ENCODE assay signal across 7 cellular contexts in the genomic region with DNA sequence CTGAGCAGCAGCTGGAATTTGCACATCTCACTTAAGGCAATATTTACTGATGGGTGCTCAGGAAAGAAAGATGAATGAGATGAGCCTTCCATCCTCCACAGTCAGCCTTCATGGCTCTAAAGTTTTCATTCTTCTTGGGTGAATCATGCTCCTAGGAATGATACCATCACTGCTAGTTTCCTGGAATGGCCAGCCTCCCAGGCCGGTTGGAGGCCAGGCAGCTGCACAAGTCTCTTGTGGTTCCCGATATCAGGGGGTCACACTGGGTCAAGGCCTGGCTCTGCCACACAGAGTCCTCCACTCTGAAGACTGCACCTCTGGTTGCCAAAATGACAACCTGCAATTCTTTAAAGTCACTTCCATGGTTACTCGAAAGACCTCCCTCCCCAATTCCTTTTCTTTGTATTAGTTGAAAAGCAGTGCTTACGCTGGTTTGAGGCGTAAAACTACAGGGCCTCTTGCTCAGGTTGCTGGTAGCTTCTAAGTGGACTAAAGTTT. TPM values are rescaled to one million over a fixed set of nuclear protein-coding genes. Genes with fewer than 3 reads are reported as not detected.
DNase-seq lines count a peak whose midpoint lies in the region; ATAC-seq and TF ChIP-seq lines count a peak whose summit lies in the region.

No MANE protein-coding gene starts in this region.

- DNase-seq in HT1080 (ENCODE audit: low read depth) (peak; percentile 92), brain pericyte (ENCODE audit: low read depth, low spot score) (peak; percentile 41), iris pigment epithelial cell (ENCODE audit: low read depth) (peak; percentile 94), upper lobe of right lung (no peak), mesothelial cell of epicardium (ENCODE audit: low spot score in 2 of 2, unreplicated experiment in 2 of 2) (no peak)

- H3K27me3 Mint-ChIP-seq in mesothelial cell of epicardium (ENCODE audit: low read depth): no peaks in the 10 kb centered on the region

- H3K4me1 ChIP-seq in upper lobe of right lung: peaks cover 5% of the 10 kb centered on the region

- H3K4me3 Mint-ChIP-seq in mesothelial cell of epicardium: no peak overlapping the region

- no peaks in the 10 kb centered on the region for H3K4me1 Mint-ChIP-seq in mesothelial cell of epicardium

- H3K27ac Mint-ChIP-seq in mesothelial cell of epicardium: no peak overlapping the region

- no peaks in the 10 kb centered on the region for H3K36me3 ChIP-seq in upper lobe of right lung

- TF ChIP-seq CTCF in upper lobe of right lung (IDR thresholded peaks at IDR 0.05): no peak
- TF ChIP-seq CTCF in mesothelial cell of epicardium (IDR thresholded peaks at IDR 0.05; ENCODE audit: unreplicated experiment): no peak

- ATAC-seq in upper lobe of right lung (peak; percentile 53), HG02973 (IDR thresholded peaks at IDR 0.05; ENCODE audit: unreplicated experiment) (no peak), HG03139 (IDR thresholded peaks at IDR 0.05; ENCODE audit: unreplicated experiment) (no peak)

- no peaks in the 10 kb centered on the region for H3K36me3 Mint-ChIP-seq in mesothelial cell of epicardium

- no peak overlapping the region for H3K4me3 ChIP-seq in upper lobe of right lung

- no peak overlapping the region for H3K27ac ChIP-seq in upper lobe of right lung

- H3K9me3 ChIP-seq in upper lobe of right lung: no peaks in the 10 kb centered on the region

- peaks cover 8% of the 10 kb centered on the region for H3K9me3 Mint-ChIP-seq in mesothelial cell of epicardium

- H3K27me3 ChIP-seq in upper lobe of right lung: no peaks in the 10 kb centered on the region

- intact Hi-C loops in upper lobe of right lung (cut with DNase I): no loop called here

RNA-seq across cellular contexts. Expression of a gene that starts 46.2 kb away (rescaled TPM):
- 0.23 and 0.63 TPM in 2 replicates for total RNA-seq in HT1080 (2014; rRNA removed; shearing (Covaris generic))
- 1.5 and 2.5 TPM in 2 replicates for polyA plus RNA-seq in HT1080 (2015; cell fraction: cytosol; rRNA removed)
- 3.9 and 4.1 TPM in 2 replicates for polyA plus RNA-seq in HT1080 (2015; cell fraction: nucleus; rRNA removed)
- total RNA-seq in upper lobe of right lung (21.5 TPM), mesothelial cell of epicardium (0.32 to 0.58 TPM (median 0.49 TPM) in 3 replicates)

Comparison
In these comparisons a context has a peak if more than half of its experiments do, and no peak if none do; other contexts are left out.
1. DNase-seq: peak in HT1080 (single experiment), brain pericyte (single experiment) and iris pigment epithelial cell (single experiment); none in upper lobe of right lung (single experiment) and mesothelial cell of epicardium (0 of 2).
2. RNA of a gene that starts 46.2 kb away (total RNA-seq): 21.5 TPM in upper lobe of right lung (single experiment); 0.23 to 0.63 TPM in HT1080 and 0.32 to 0.58 TPM in mesothelial cell of epicardium; every median in the first group is over 10 times any median in the second.